Comparison of ENCODE assay signal across 33 cellular contexts in genomic region chr9:106174331-106174730, GRCh38.
"Had no signal": no experiment of that assay in that cellular context is flagged by ENCODE, and none has a peak within 500 bp of the region (broad histone marks: within the 10 kb centered on the region; RNA-seq: fewer than 3 reads in every experiment).

No MANE protein-coding gene starts in this region.

- H3K4me1 Mint-ChIP-seq: activated CD4-positive, alpha-beta T cell treated with anti-CD3 and anti-CD28 coated beads, Interleukin-2, amount 10 ng/mL, durations not matched to agents 7 days and 5 days; activated naive CD8-positive, alpha-beta T cell treated with anti-CD3 and anti-CD28 coated beads, Interleukin-2, amount 50 U/mL, for 24 hours; IgD-negative memory B cell had no signal

- H3K9me3 Mint-ChIP-seq: activated CD4-positive, alpha-beta T cell treated with anti-CD3 and anti-CD28 coated beads, Interleukin-2, amount 10 ng/mL, durations not matched to agents 7 days and 5 days had no signal

- H3K36me3 Mint-ChIP-seq: activated CD4-positive, alpha-beta memory T cell treated with anti-CD3 and anti-CD28 coated beads for 36 hours; activated naive CD8-positive, alpha-beta T cell; IgD-negative memory B cell had no signal

- H3K4me3 Mint-ChIP-seq: activated CD4-positive, alpha-beta memory T cell treated with anti-CD3 and anti-CD28 coated beads for 36 hours; activated CD4-positive, alpha-beta T cell treated with anti-CD3 and anti-CD28 coated beads, Interleukin-2, amount 10 ng/mL, durations not matched to agents 7 days and 5 days; activated naive CD4-positive, alpha-beta T cell treated with anti-CD3 and anti-CD28 coated beads for 36 hours; activated naive CD8-positive, alpha-beta T cell; activated naive CD8-positive, alpha-beta T cell treated with anti-CD3 and anti-CD28 coated beads, Interleukin-2, amount 50 U/mL, for 24 hours; activated T-cell treated with anti-CD3 and anti-CD28 coated beads, Interleukin-2, amount 50 U/mL, for 4 hours; activated T-helper 1 cell treated with anti-CD3 and anti-CD28 coated beads, Interleukin-12 subunit alpha, Interleukin-12 subunit beta, Interleukin-2, Interleukin-4 antibody, amounts not matched to agents 30 ng/mL and 10 ng/mL and 1 ng/mL, durations not matched to agents 14 hours and 24 hours and 36 hours; IgD-negative memory B cell; T-helper 1 cell treated with Interleukin-12 subunit alpha and Interleukin-12 subunit beta and Interleukin-4 antibody, amounts not matched to agents 30 μg/mL and 1 μg/mL, for 36 hours; T-helper 2 cell treated with Interferon-gamma antibody and Interleukin-4, amounts not matched to agents 5 μg/mL and 100 μg/mL, for 36 hours had no signal

- DNase-seq: activated CD4-positive, alpha-beta memory T cell treated with anti-CD3 and anti-CD28 coated beads for 36 hours; activated CD4-positive, alpha-beta T cell treated with anti-CD3 and anti-CD28 coated beads, Interleukin-2, amount 10 ng/mL, durations not matched to agents 7 days and 5 days; activated CD8-positive, alpha-beta memory T cell treated with anti-CD3 and anti-CD28 coated beads, Interleukin-2, amount 50 U/mL, for 4 hours; activated gamma-delta T cell treated with Interleukin-2 at 50 U/mL for 16 hours; activated naive CD4-positive, alpha-beta T cell treated with anti-CD3 and anti-CD28 coated beads for 36 hours; activated naive CD8-positive, alpha-beta T cell treated with anti-CD3 and anti-CD28 coated beads, Interleukin-2, amount 50 U/mL, for 24 hours; activated T-cell treated with anti-CD3 and anti-CD28 coated beads for 4 hours; activated T-cell treated with anti-CD3 and anti-CD28 coated beads, Interleukin-2, amount 50 U/mL, for 4 hours; amniotic stem cell; aorta; brain microvascular endothelial cell; central memory CD4-positive, alpha-beta T cell; Karpas-422; KBM-7; NCI-H1436 treated with DMSO at 0.1 percent for 48 hours; NCI-H1694 treated with DMSO at 0.1 percent for 48 hours; NCI-H2029; NCI-H2171 treated with DMSO at 0.1 percent for 48 hours; NCI-H226; NCI-H510A; NCI-H748 treated with DMSO at 0.1 percent for 48 hours; NK-92 treated with Interleukin-12 subunit alpha and Interleukin-12 subunit beta, amount 100 ng/mL, for 24 hours; PC-3; Peyer's patch; RPMI8226; SHP77 treated with DMSO at 0.1 percent for 48 hours; SK-N-SH had no signal

- H3K27ac Mint-ChIP-seq: activated CD4-positive, alpha-beta memory T cell treated with anti-CD3 and anti-CD28 coated beads for 36 hours; activated CD4-positive, alpha-beta T cell treated with anti-CD3 and anti-CD28 coated beads, Interleukin-2, amount 10 ng/mL, durations not matched to agents 7 days and 5 days; activated naive CD4-positive, alpha-beta T cell treated with anti-CD3 and anti-CD28 coated beads for 36 hours; activated naive CD8-positive, alpha-beta T cell; activated naive CD8-positive, alpha-beta T cell treated with anti-CD3 and anti-CD28 coated beads, Interleukin-2, amount 50 U/mL, for 24 hours; activated T-helper 1 cell treated with anti-CD3 and anti-CD28 coated beads, Interleukin-12 subunit alpha, Interleukin-12 subunit beta, Interleukin-2, Interleukin-4 antibody, amounts not matched to agents 30 ng/mL and 10 ng/mL and 1 ng/mL, durations not matched to agents 14 hours and 24 hours and 36 hours; IgD-negative memory B cell; T-helper 1 cell treated with Interleukin-12 subunit alpha and Interleukin-12 subunit beta and Interleukin-4 antibody, amounts not matched to agents 30 μg/mL and 1 μg/mL, for 36 hours; T-helper 2 cell treated with Interferon-gamma antibody and Interleukin-4, amounts not matched to agents 5 μg/mL and 100 μg/mL, for 36 hours had no signal

- H3K4me3 ChIP-seq: Peyer's patch, SJSA1 had no signal

- H3K27me3 Mint-ChIP-seq: activated CD4-positive, alpha-beta memory T cell treated with anti-CD3 and anti-CD28 coated beads for 36 hours; activated CD4-positive, alpha-beta T cell treated with anti-CD3 and anti-CD28 coated beads, Interleukin-2, amount 10 ng/mL, durations not matched to agents 7 days and 5 days; activated naive CD8-positive, alpha-beta T cell; activated naive CD8-positive, alpha-beta T cell treated with anti-CD3 and anti-CD28 coated beads, Interleukin-2, amount 50 U/mL, for 24 hours; IgD-negative memory B cell had no signal
